8 cellular contexts compared by ENCODE assay signal in the genomic region with DNA sequence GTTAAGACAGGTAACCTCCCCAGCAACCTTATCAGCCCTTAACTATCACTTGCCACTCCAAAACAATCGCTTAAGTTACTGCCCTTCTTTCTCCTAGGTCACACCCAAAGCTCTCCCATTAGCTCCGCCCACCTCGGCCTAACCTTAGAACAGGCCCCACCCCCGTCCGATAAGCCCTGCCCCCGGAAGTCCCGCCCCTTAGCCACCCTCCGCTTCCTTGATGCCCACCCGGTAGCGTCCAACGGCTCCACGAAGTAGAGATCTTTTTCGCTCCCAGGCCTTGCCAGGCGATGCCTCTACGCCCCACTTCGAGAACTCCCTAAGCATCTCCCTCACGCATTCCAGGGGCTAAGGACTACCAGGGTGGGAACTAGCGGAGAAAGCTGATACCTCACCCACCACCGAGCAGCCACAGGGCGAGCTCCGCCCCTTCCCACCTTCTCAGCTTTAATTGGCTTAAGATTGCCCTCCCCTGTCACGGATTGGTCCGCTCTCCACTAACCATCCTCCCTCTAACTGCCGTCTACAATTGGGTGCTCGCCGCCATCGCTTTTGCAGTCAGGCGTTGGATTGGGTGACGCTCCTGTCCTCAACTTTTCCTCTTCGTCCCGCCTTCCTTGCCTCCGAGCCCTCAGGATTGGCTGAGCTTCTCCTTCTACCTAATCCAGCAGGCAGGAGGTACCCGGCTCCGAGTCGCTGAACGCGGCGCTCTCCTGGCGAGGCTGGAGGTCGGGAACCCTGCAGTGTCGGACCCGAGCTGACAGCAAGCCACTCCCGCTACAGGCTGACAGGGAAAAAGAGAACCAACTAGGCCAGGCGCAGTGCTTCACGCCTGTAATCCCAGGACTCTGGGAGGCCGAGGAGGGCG. TPM values are rescaled to one million over a fixed set of nuclear protein-coding genes. Genes with fewer than 3 reads are reported as not detected.
DNase-seq lines count a peak whose midpoint lies in the region; ATAC-seq and TF ChIP-seq lines count a peak whose summit lies in the region.

A gene (minus strand): TSS at position 425 of the 868 bp plus-strand sequence. CDS start 496 bp downstream, outside the sequence.

- H3K9me3 ChIP-seq in osteoblast (ENCODE audit: low read depth, low read length) (no peaks in the 10 kb centered on the region), thymus (ENCODE audit: control insufficient read depth) (no peaks in the 10 kb centered on the region)

- peak within 1 kb of the TSS; percentile 64 for H3K4me3 ChIP-seq in GM06990 (replicated peaks; ENCODE audit: low read depth, low read length)
- peak within 1 kb of the TSS; percentile 89 for H3K4me3 ChIP-seq in osteoblast (ENCODE audit: insufficient read depth, low read length)
- peak within 1 kb of the TSS; percentile 76 for H3K4me3 ChIP-seq in thymus (ENCODE audit: low read length)

- H3K4me3 Mint-ChIP-seq in glutamatergic neuron (ENCODE audit: unreplicated experiment): peak within 1 kb of the TSS; percentile 93

- H3K4me1 ChIP-seq in osteoblast (ENCODE audit: insufficient read depth, low read length) (peaks cover 3% of the 10 kb centered on the region), thymus (ENCODE audit: control insufficient read depth, insufficient read depth, low read length) (peaks cover 12% of the 10 kb centered on the region)

- peak within 1 kb of the TSS; percentile 98 for H2AFZ ChIP-seq in osteoblast (ENCODE audit: low read length)

- ATAC-seq in HG02588 (IDR thresholded peaks at IDR 0.05; ENCODE audit: unreplicated experiment) (peak; percentile 89), SK-N-SH treated with all-trans-retinoic acid at 6 μM for 48 hours (peak; percentile 99)
- peak; percentile 97 to 98 for ATAC-seq in activated naive CD4-positive, alpha-beta T cell treated with anti-CD3 and anti-CD28 coated beads, Interleukin-2, amount 50 U/mL, for 72 hours

- TF ChIP-seq CTCF in GM06990 (IDR thresholded peaks at IDR 0.05; ENCODE audit: insufficient read depth, low read length, poor library complexity, severe bottlenecking) (no peak), glutamatergic neuron (IDR thresholded peaks at IDR 0.05; ENCODE audit: partially characterized antibody, unreplicated experiment) (no peak), osteoblast (IDR thresholded peaks at IDR 0.05; ENCODE audit: extremely low read depth, low read depth, low read length) (no peak)

- H3K9me3 Mint-ChIP-seq in activated naive CD4-positive, alpha-beta T cell treated with anti-CD3 and anti-CD28 coated beads, Interleukin-2, amount 50 U/mL, for 72 hours: no peaks in the 10 kb centered on the region
- peaks cover 13% of the 10 kb centered on the region for H3K9me3 Mint-ChIP-seq in glutamatergic neuron (ENCODE audit: unreplicated experiment)

- H3K27ac ChIP-seq in osteoblast (ENCODE audit: low read depth, low read length): peak within 1 kb of the TSS; percentile 90
- H3K27ac ChIP-seq in thymus (ENCODE audit: low read depth): peak within 1 kb of the TSS; percentile 96

- H3K27ac Mint-ChIP-seq in activated naive CD4-positive, alpha-beta T cell treated with anti-CD3 and anti-CD28 coated beads, Interleukin-2, amount 50 U/mL, for 72 hours: peak within 1 kb of the TSS; percentile 94 to 99
- peak within 1 kb of the TSS; percentile 97 for H3K27ac Mint-ChIP-seq in glutamatergic neuron (ENCODE audit: unreplicated experiment)

- under 1% methylated on average over 47 of the region's 47 CpGs for WGBS in thymus

- H3K27me3 ChIP-seq in GM06990 (replicated peaks; ENCODE audit: control insufficient read depth, insufficient read depth, low read length): no peaks in the 10 kb centered on the region
- H3K27me3 ChIP-seq in osteoblast (ENCODE audit: insufficient read depth, low read length): no peaks in the 10 kb centered on the region
- H3K27me3 ChIP-seq in thymus (ENCODE audit: control insufficient read depth, insufficient read depth): no peaks in the 10 kb centered on the region

- peaks cover 22% of the 10 kb centered on the region for H3K79me2 ChIP-seq in osteoblast (ENCODE audit: insufficient read depth, low read length)

- H3K4me2 ChIP-seq in osteoblast (ENCODE audit: insufficient read depth, low read length): peak within 1 kb of the TSS; percentile 88

- H3K27me3 Mint-ChIP-seq in glutamatergic neuron (ENCODE audit: unreplicated experiment): peaks cover 3% of the 10 kb centered on the region

- peaks cover 1% of the 10 kb centered on the region for H3K4me1 Mint-ChIP-seq in glutamatergic neuron (ENCODE audit: low read depth, unreplicated experiment)

- H3K36me3 Mint-ChIP-seq in activated naive CD4-positive, alpha-beta T cell treated with anti-CD3 and anti-CD28 coated beads, Interleukin-2, amount 50 U/mL, for 72 hours: no peaks in the 10 kb centered on the region
- H3K36me3 Mint-ChIP-seq in glutamatergic neuron (ENCODE audit: unreplicated experiment): no peaks in the 10 kb centered on the region

- H3K36me3 ChIP-seq in GM06990 (ENCODE audit: control insufficient read depth, insufficient read depth, low read length): peaks cover 5% of the 10 kb centered on the region; the same call in 1 of the 2 replicates
- peaks cover 8% of the 10 kb centered on the region for H3K36me3 ChIP-seq in osteoblast (ENCODE audit: insufficient read depth, low read length)
- peaks cover 19% of the 10 kb centered on the region for H3K36me3 ChIP-seq in thymus (ENCODE audit: control insufficient read depth, insufficient read depth)

- DNase-seq in GM06990 (ENCODE audit: extremely low read depth, insufficient read length): peak; percentile 95
- DNase-seq in NCI-H1092 (lab: John Stamatoyannopoulos, UW): peak; percentile 99
- DNase-seq in activated naive CD4-positive, alpha-beta T cell treated with anti-CD3 and anti-CD28 coated beads, Interleukin-2, amount 50 U/mL, for 72 hours (ENCODE audit: low spot score in 2 of 2): peak; percentile 94 to 97
- DNase-seq in glutamatergic neuron: peak; percentile 95
- DNase-seq in osteoblast (ENCODE audit: insufficient read length, low spot score, missing footprints): peak; percentile 98

- H4K20me1 ChIP-seq in osteoblast (ENCODE audit: insufficient read depth, low read length): no peaks in the 10 kb centered on the region

TF ChIP-seq in SK-N-SH treated with all-trans-retinoic acid at 6 μM for 48 hours, 23 proteins besides CTCF, POLR2A, EP300 and RAD21:
- TF ChIP-seq GLIS3 (CRISPR knock-in tag; IDR thresholded peaks at IDR 0.05) (no peak), OSR1 (CRISPR knock-in tag; IDR thresholded peaks at IDR 0.05) (no peak), PPARA (CRISPR knock-in tag; IDR thresholded peaks at IDR 0.05; ENCODE audit: borderline replicate concordance) (no peak), ZFP3 (CRISPR knock-in tag; IDR thresholded peaks at IDR 0.05) (no peak), ZNF8 (CRISPR knock-in tag; IDR thresholded peaks at IDR 0.05) (no peak), ESRRG (CRISPR knock-in tag; IDR thresholded peaks at IDR 0.05) (no peak), ISL1 (CRISPR knock-in tag; IDR thresholded peaks at IDR 0.05) (no peak), RARB (CRISPR knock-in tag; IDR thresholded peaks at IDR 0.05) (no peak), TCF4 (CRISPR knock-in tag; IDR thresholded peaks at IDR 0.05; ENCODE audit: borderline replicate concordance) (no peak), ARNTL (CRISPR knock-in tag; IDR thresholded peaks at IDR 0.05; ENCODE audit: borderline replicate concordance, low read depth) (no peak)
- TF ChIP-seq, protein P1, sequence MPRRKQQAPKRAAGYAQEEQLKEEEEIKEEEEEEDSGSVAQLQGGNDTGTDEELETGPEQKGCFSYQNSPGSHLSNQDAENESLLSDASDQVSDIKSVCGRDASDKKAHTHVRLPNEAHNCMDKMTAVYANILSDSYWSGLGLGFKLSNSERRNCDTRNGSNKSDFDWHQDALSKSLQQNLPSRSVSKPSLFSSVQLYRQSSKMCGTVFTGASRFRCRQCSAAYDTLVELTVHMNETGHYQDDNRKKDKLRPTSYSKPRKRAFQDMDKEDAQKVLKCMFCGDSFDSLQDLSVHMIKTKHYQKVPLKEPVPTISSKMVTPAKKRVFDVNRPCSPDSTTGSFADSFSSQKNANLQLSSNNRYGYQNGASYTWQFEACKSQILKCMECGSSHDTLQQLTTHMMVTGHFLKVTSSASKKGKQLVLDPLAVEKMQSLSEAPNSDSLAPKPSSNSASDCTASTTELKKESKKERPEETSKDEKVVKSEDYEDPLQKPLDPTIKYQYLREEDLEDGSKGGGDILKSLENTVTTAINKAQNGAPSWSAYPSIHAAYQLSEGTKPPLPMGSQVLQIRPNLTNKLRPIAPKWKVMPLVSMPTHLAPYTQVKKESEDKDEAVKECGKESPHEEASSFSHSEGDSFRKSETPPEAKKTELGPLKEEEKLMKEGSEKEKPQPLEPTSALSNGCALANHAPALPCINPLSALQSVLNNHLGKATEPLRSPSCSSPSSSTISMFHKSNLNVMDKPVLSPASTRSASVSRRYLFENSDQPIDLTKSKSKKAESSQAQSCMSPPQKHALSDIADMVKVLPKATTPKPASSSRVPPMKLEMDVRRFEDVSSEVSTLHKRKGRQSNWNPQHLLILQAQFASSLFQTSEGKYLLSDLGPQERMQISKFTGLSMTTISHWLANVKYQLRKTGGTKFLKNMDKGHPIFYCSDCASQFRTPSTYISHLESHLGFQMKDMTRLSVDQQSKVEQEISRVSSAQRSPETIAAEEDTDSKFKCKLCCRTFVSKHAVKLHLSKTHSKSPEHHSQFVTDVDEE (CRISPR knock-in tag; IDR thresholded peaks at IDR 0.05): no peak
- TF ChIP-seq, protein P2, sequence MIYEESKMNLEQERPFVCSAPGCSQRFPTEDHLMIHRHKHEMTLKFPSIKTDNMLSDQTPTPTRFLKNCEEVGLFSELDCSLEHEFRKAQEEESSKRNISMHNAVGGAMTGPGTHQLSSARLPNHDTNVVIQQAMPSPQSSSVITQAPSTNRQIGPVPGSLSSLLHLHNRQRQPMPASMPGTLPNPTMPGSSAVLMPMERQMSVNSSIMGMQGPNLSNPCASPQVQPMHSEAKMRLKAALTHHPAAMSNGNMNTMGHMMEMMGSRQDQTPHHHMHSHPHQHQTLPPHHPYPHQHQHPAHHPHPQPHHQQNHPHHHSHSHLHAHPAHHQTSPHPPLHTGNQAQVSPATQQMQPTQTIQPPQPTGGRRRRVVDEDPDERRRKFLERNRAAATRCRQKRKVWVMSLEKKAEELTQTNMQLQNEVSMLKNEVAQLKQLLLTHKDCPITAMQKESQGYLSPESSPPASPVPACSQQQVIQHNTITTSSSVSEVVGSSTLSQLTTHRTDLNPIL (CRISPR knock-in tag; IDR thresholded peaks at IDR 0.05; ENCODE audit: low read depth): no peak
TF ChIP-seq in SK-N-SH treated with all-trans-retinoic acid at 6 μM for 48 hours: peak in this region for 0.

RNA-seq across cellular contexts. Expression of the gene that starts here (rescaled TPM):
- 10 to 100 TPM in 1 of 2 donors, 1 to 10 TPM in 1; 7.8 to 23.9 TPM for total RNA-seq in activated naive CD4-positive, alpha-beta T cell treated with anti-CD3 and anti-CD28 coated beads, Interleukin-2, amount 50 U/mL, for 72 hours
- total RNA-seq in glutamatergic neuron (ENCODE audit: unreplicated experiment): 14.6 TPM
- total RNA-seq in osteoblast: 13.0 TPM in 2 replicates
- 7.7 TPM for polyA plus RNA-seq in thymus

Comparison
In these comparisons a context has a peak if more than half of its experiments do, and no peak if none do; other contexts are left out.
1. Peak in every context shown above with its lines: DNase-seq, ATAC-seq, H3K4me3 ChIP-seq and H3K27ac ChIP-seq.